In the genomic region with DNA sequence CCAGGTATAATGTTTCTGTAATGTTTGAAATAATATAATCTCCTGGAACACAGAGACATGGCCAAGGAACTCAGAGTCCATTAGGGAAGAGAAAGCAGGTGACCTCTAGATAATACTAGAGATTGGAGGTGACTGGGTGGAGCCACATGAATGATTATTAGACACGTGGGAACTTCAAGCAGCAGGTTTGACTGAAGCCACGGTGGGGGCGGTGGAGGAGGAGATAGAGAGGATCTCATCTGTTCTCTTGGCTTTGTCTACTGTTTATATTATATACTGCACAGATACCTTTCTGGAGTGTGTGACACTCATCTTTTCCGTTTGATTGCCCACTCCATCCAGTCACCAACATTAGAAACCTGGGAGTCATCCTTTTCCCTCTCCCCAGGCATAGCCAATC, we compare ENCODE assay signal across 30 cellular contexts. TPM values are rescaled to one million over a fixed set of nuclear protein-coding genes. Genes with fewer than 3 reads are reported as not detected.
"Had no signal": no experiment of that assay in that cellular context is flagged by ENCODE, and none has a peak within 500 bp of the region (broad histone marks: within the 10 kb centered on the region; RNA-seq: fewer than 3 reads in every experiment).

No MANE protein-coding gene starts in this region.

- H3K27ac ChIP-seq: dorsolateral prefrontal cortex, epithelial cell of prostate, esophagus muscularis mucosa, foreskin keratinocyte, gastroesophageal sphincter, heart left ventricle, hepatocyte, neural progenitor cell, parathyroid adenoma, prostate gland, right atrium auricular region, spleen, testis, tibial artery had no signal

- H3K4me3 ChIP-seq: dorsolateral prefrontal cortex, esophagus muscularis mucosa, gastroesophageal sphincter, heart left ventricle, hepatocyte, lung, mucosa of descending colon, neural progenitor cell, prostate gland, right atrium auricular region, spleen, testis, tibial artery had no signal

- DNase-seq: dorsolateral prefrontal cortex; effector CD4-positive, alpha-beta T cell; foreskin keratinocyte; heart left ventricle; mucosa of descending colon; naive B cell; spleen; stimulated activated CD4-positive, alpha-beta T cell treated with anti-CD3 and anti-CD28 coated beads, Interleukin-4, amount 100 ng/mL, for 4 hours; stimulated activated naive CD8-positive, alpha-beta T cell treated with anti-CD3 and anti-CD28 coated beads, Interleukin-15, Interleukin-2, amounts not matched to agents 100 U/mL and 50 U/mL, for 24 hours; substantia nigra; testis; tibial artery had no signal

- H3K4me1 ChIP-seq: foreskin keratinocyte, heart left ventricle, neural progenitor cell, parathyroid adenoma, prostate gland, right atrium auricular region, spleen, testis had no signal

- H3K4me3 Mint-ChIP-seq: memory B cell; mesothelial cell of epicardium; natural killer cell treated with Interleukin-12 subunit alpha and Interleukin-12 subunit beta and Interleukin-15 and Interleukin-18, amount 100 ng/mL, for 72 hours; neural progenitor cell; stimulated activated memory B cell treated with anti-CD40 and anti-IgM and Interleukin-4, amounts not matched to agents 10 μg/mL and 1 μg/mL and 100 μg/mL, for 72 hours; type B pancreatic cell had no signal

- H3K27me3 ChIP-seq: dorsolateral prefrontal cortex, esophagus muscularis mucosa, foreskin keratinocyte, gastroesophageal sphincter, heart left ventricle, hepatocyte, neural progenitor cell, right atrium auricular region, spleen, testis, tibial artery had no signal

- H3K36me3 Mint-ChIP-seq: memory B cell; naive B cell; natural killer cell treated with Interleukin-12 subunit alpha and Interleukin-12 subunit beta and Interleukin-15 and Interleukin-18, amount 100 ng/mL, for 72 hours had no signal

- H3K4me1 Mint-ChIP-seq: memory B cell; mesothelial cell of epicardium; naive B cell; neural progenitor cell; stimulated activated memory B cell treated with anti-CD40 and anti-IgM and Interleukin-4, amounts not matched to agents 10 μg/mL and 1 μg/mL and 100 μg/mL, for 72 hours had no signal

- H3K9me3 ChIP-seq: esophagus muscularis mucosa, gastroesophageal sphincter, heart left ventricle, mucosa of descending colon, prostate gland, right atrium auricular region, spleen, testis, tibial artery had no signal

- ATAC-seq: foreskin keratinocyte; gastroesophageal sphincter; heart left ventricle; left lobe of liver; mucosa of descending colon; natural killer cell treated with Interleukin-12 subunit alpha and Interleukin-12 subunit beta and Interleukin-15 and Interleukin-18, amount 100 ng/mL, for 72 hours; sciatic nerve; stimulated activated memory B cell treated with anti-CD40 and anti-IgM and Interleukin-4, amounts not matched to agents 10 μg/mL and 1 μg/mL and 100 μg/mL, for 72 hours; stimulated activated naive CD8-positive, alpha-beta T cell treated with anti-CD3 and anti-CD28 coated beads, Interleukin-15, Interleukin-2, amounts not matched to agents 100 U/mL and 50 U/mL, for 24 hours had no signal

- FAIRE-seq: colon, kidney had no signal

- H3K27me3 Mint-ChIP-seq: memory B cell; naive B cell; natural killer cell treated with Interleukin-12 subunit alpha and Interleukin-12 subunit beta and Interleukin-15 and Interleukin-18, amount 100 ng/mL, for 72 hours; stimulated activated memory B cell treated with anti-CD40 and anti-IgM and Interleukin-4, amounts not matched to agents 10 μg/mL and 1 μg/mL and 100 μg/mL, for 72 hours; type B pancreatic cell had no signal

- H3K36me3 ChIP-seq: prostate gland, right atrium auricular region had no signal

- H3K9me3 Mint-ChIP-seq: memory B cell; mesothelial cell of epicardium; naive B cell; natural killer cell treated with Interleukin-12 subunit alpha and Interleukin-12 subunit beta and Interleukin-15 and Interleukin-18, amount 100 ng/mL, for 72 hours; neural progenitor cell; stimulated activated memory B cell treated with anti-CD40 and anti-IgM and Interleukin-4, amounts not matched to agents 10 μg/mL and 1 μg/mL and 100 μg/mL, for 72 hours; type B pancreatic cell had no signal

- H3K27ac Mint-ChIP-seq: memory B cell; mesothelial cell of epicardium; natural killer cell treated with Interleukin-12 subunit alpha and Interleukin-12 subunit beta and Interleukin-15 and Interleukin-18, amount 100 ng/mL, for 72 hours; neural progenitor cell; stimulated activated memory B cell treated with anti-CD40 and anti-IgM and Interleukin-4, amounts not matched to agents 10 μg/mL and 1 μg/mL and 100 μg/mL, for 72 hours; type B pancreatic cell had no signal

RNA-seq across cellular contexts. Expression of gene TICRR, which starts 46.3 kb away (rescaled TPM):
- total RNA-seq: right atrium auricular region had no signal
